Comparison of ENCODE assay signal across 11 cellular contexts in genomic region chr17:16371742-16372141, GRCh38. TPM values are rescaled to one million over a fixed set of nuclear protein-coding genes. Genes with fewer than 3 reads are reported as not detected.
DNase-seq lines count a peak whose midpoint lies in the region; ATAC-seq and TF ChIP-seq lines count a peak whose summit lies in the region.
"Had no signal": no experiment of that assay in that cellular context is flagged by ENCODE, and none has a peak within 500 bp of the region (broad histone marks: within the 10 kb centered on the region; RNA-seq: fewer than 3 reads in every experiment).

No MANE protein-coding gene starts in this region.

- peak; percentile 29 for DNase-seq in AG08396 (ENCODE audit: low spot score)
- peak; percentile 91 for DNase-seq in HS-5 (ENCODE audit: low read depth)
- DNase-seq in SK-N-DZ (ENCODE audit: low spot score) = peak; percentile 47
- DNase-seq in foreskin melanocyte = peak; percentile 38
- no peak for DNase-seq in NCI-H2227 (lab: John Stamatoyannopoulos, UW; ENCODE audit: unreplicated experiment)
- no peak for DNase-seq in type B pancreatic cell (ENCODE audit: extremely low spot score, unreplicated experiment)
- DNase-seq in activated CD4-positive, CD25-positive, alpha-beta regulatory T cell (lab: John Stamatoyannopoulos, UW) = no peak
- DNase-seq: activated CD8-positive, alpha-beta memory T cell treated with anti-CD3 and anti-CD28 coated beads, Interleukin-2, amount 50 U/mL, for 48 hours; hypothalamus; NCI-H2107 had no signal

- no peak for TF ChIP-seq CTCF in type B pancreatic cell (conservative IDR thresholded peaks at IDR 0.05)

- H3K4me1 Mint-ChIP-seq in type B pancreatic cell (ENCODE audit: unreplicated experiment) = peaks cover 4% of the 10 kb centered on the region

- no peak overlapping the region for H3K4me3 Mint-ChIP-seq in type B pancreatic cell

- H3K9me3 Mint-ChIP-seq in type B pancreatic cell = no peaks in the 10 kb centered on the region

- H3K36me3 Mint-ChIP-seq in type B pancreatic cell = no peaks in the 10 kb centered on the region

- no peak for ATAC-seq in GM18517 (IDR thresholded peaks at IDR 0.05; ENCODE audit: unreplicated experiment)

- H3K27ac Mint-ChIP-seq in type B pancreatic cell = no peak overlapping the region

- H3K27me3 Mint-ChIP-seq in type B pancreatic cell = no peaks in the 10 kb centered on the region

RNA-seq across cellular contexts. Expression of gene UBB, which starts 9.1 kb away (rescaled TPM):
- polyA plus RNA-seq in SK-N-DZ (2014; cell fraction: cytosol; rRNA removed) = 3,108 and 3,290 TPM in 2 replicates
- polyA plus RNA-seq in SK-N-DZ (2014; cell fraction: nucleus; rRNA removed) = 1,029 and 1,296 TPM in 2 replicates
- total RNA-seq in type B pancreatic cell (ENCODE audit: low replicate concordance) = 1,306 and 1,802 TPM in 2 replicates

RNA-seq across cellular contexts. Expression of gene CENPV, which starts 18.5 kb away (rescaled TPM):
- 513 and 529 TPM in 2 replicates for polyA plus RNA-seq in SK-N-DZ (2014; cell fraction: cytosol; rRNA removed)
- polyA plus RNA-seq in SK-N-DZ (2014; cell fraction: nucleus; rRNA removed) = 525 and 587 TPM in 2 replicates
- total RNA-seq in type B pancreatic cell (ENCODE audit: low replicate concordance) = 42.9 and 152 TPM in 2 replicates

RNA-seq across cellular contexts. Expression of gene TRPV2, which starts 43.6 kb away (rescaled TPM):
- 1.1 and 2.8 TPM in 2 replicates for polyA plus RNA-seq in SK-N-DZ (2014; cell fraction: cytosol; rRNA removed)
- polyA plus RNA-seq in SK-N-DZ (2014; cell fraction: nucleus; rRNA removed) = 1.2 and 2.4 TPM in 2 replicates
- total RNA-seq in type B pancreatic cell (ENCODE audit: low replicate concordance) = 0.52 and 1.7 TPM in 2 replicates

Comparison
In these comparisons a context has a peak if more than half of its experiments do, and no peak if none do; other contexts are left out.
1. DNase-seq: peak in AG08396 (single experiment), HS-5 (single experiment), SK-N-DZ (single experiment) and foreskin melanocyte (single experiment); none in NCI-H2227 (single experiment), type B pancreatic cell (single experiment) and activated CD4-positive, CD25-positive, alpha-beta regulatory T cell (0 of 4).